1 cellular context compared by ENCODE assay signal in the genomic region with DNA sequence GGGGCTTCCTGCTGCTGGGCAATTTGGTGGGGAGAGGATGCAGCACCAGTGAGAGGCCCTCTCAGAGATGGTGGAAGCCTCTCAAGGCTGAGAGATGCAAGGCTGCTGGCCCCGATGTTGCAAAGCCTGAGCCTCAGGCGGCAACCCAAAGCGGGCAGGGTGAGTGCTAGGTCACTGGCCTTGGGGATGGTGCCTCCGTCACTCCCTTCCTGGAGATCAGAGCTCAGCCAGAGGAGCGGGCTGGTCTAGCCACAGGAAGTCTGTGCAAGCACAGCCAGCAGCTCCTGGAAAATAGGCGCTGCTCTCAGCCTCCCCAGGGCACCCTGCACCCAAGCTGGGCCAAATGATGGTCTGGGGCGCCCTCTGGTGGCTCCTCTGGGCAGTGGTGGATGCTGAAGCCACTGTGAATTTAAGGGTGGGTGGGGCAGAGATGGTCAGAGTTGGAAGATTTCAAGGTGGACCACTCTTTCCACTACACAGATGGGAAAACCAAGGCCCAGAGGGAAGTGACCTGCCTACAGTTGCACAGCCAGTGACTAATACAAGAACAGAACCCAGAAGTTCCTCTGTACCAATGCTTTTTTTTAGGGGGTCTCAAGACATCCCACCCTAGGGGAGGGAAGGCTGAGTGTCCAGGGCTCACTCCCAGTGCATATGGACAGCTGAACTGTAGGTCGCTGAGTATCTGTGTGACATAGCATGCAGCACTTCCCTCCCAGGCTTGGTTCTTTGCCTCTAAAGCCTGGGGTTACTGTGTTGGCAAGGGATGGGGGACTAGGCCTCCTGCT.
TF ChIP-seq lines count a peak whose summit lies in the region.

No MANE protein-coding gene starts in this region.

TF ChIP-seq in K562, 482 proteins besides CTCF, POLR2A, EP300 and RAD21 (continued from another document and continues in another):
- TF ChIP-seq, protein P1, sequence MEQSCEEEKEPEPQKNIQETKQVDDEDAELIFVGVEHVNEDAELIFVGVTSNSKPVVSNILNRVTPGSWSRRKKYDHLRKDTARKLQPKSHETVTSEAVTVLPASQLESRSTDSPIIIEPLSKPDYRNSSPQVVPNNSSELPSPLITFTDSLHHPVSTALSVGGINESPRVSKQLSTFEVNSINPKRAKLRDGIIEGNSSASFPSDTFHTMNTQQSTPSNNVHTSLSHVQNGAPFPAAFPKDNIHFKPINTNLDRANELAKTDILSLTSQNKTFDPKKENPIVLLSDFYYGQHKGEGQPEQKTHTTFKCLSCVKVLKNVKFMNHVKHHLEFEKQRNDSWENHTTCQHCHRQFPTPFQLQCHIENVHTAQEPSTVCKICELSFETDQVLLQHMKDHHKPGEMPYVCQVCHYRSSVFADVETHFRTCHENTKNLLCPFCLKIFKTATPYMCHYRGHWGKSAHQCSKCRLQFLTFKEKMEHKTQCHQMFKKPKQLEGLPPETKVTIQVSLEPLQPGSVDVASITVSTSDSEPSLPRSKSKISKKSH (CRISPR knock-in tag; IDR thresholded peaks at IDR 0.05) = no peak
- peak; percentile 73; the same call in 1 of the 2 replicates for TF ChIP-seq RB1 (IDR thresholded peaks at IDR 0.05; ENCODE audit: low read depth)
- TF ChIP-seq CREB1 (IDR thresholded peaks at IDR 0.05) = no peak
- TF ChIP-seq CREB1 (CRISPR knock-in tag; IDR thresholded peaks at IDR 0.05) = no peak
- TF ChIP-seq, protein P2, sequence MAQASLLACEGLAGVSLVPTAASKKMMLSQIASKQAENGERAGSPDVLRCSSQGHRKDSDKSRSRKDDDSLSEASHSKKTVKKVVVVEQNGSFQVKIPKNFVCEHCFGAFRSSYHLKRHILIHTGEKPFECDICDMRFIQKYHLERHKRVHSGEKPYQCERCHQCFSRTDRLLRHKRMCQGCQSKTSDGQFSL (CRISPR knock-in tag; IDR thresholded peaks at IDR 0.05) = peak; percentile 17; the same call in 1 of the 2 replicates
- TF ChIP-seq, protein P2 (tag; IDR thresholded peaks at IDR 0.05) = no peak
- TF ChIP-seq TBL1XR1 (IDR thresholded peaks at IDR 0.05; ENCODE audit: low read length in 2 of 2) = 0 out of 4 replicates have a peak, but pooled peaks of 1 of the 2 experiments have one; percentile 51
- TF ChIP-seq PHF21A (IDR thresholded peaks at IDR 0.05; ENCODE audit: borderline replicate concordance, low read depth) = no peak
- TF ChIP-seq, protein P3, sequence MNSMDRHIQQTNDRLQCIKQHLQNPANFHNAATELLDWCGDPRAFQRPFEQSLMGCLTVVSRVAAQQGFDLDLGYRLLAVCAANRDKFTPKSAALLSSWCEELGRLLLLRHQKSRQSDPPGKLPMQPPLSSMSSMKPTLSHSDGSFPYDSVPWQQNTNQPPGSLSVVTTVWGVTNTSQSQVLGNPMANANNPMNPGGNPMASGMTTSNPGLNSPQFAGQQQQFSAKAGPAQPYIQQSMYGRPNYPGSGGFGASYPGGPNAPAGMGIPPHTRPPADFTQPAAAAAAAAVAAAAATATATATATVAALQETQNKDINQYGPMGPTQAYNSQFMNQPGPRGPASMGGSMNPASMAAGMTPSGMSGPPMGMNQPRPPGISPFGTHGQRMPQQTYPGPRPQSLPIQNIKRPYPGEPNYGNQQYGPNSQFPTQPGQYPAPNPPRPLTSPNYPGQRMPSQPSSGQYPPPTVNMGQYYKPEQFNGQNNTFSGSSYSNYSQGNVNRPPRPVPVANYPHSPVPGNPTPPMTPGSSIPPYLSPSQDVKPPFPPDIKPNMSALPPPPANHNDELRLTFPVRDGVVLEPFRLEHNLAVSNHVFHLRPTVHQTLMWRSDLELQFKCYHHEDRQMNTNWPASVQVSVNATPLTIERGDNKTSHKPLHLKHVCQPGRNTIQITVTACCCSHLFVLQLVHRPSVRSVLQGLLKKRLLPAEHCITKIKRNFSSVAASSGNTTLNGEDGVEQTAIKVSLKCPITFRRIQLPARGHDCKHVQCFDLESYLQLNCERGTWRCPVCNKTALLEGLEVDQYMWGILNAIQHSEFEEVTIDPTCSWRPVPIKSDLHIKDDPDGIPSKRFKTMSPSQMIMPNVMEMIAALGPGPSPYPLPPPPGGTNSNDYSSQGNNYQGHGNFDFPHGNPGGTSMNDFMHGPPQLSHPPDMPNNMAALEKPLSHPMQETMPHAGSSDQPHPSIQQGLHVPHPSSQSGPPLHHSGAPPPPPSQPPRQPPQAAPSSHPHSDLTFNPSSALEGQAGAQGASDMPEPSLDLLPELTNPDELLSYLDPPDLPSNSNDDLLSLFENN (IDR thresholded peaks at IDR 0.05; ENCODE audit: low read depth in 2 of 2, low read length in 2 of 2) = peak in 1 of 2 experiments; percentile 46; a peak in 1 of 4 replicates
- TF ChIP-seq BHLHE40 (IDR thresholded peaks at IDR 0.05; ENCODE audit: low read length) = peak; percentile 34; the same call in 1 of the 2 replicates
- TF ChIP-seq TCF3 (CRISPR knock-in tag; IDR thresholded peaks at IDR 0.05) = peak; percentile 37
- TF ChIP-seq CC2D1A (IDR thresholded peaks at IDR 0.05) = peak; percentile 91
- TF ChIP-seq MYNN (IDR thresholded peaks at IDR 0.05) = 0 out of 2 replicates have a peak, but pooled peaks have one; percentile 69
- TF ChIP-seq MYNN (CRISPR knock-in tag; IDR thresholded peaks at IDR 0.05) = no peak
- TF ChIP-seq FUS (optimal IDR thresholded peaks at IDR 0.05; ENCODE audit: low read depth, low read length) = no peak
- peak; percentile 66 for TF ChIP-seq SP1 (CRISPR knock-in tag; IDR thresholded peaks at IDR 0.05)
- TF ChIP-seq KLF16 (IDR thresholded peaks at IDR 0.05) = 0 out of 2 replicates have a peak, but pooled peaks have one; percentile 39
- TF ChIP-seq ATF1 (CRISPR knock-in tag; IDR thresholded peaks at IDR 0.05) = no peak
- TF ChIP-seq ATF1 (tag; IDR thresholded peaks at IDR 0.05) = 0 out of 2 replicates have a peak, but pooled peaks have one; percentile 10
- no peak for TF ChIP-seq PHF8 (IDR thresholded peaks at IDR 0.05; ENCODE audit: borderline replicate concordance, low read length)
- TF ChIP-seq, protein P4, sequence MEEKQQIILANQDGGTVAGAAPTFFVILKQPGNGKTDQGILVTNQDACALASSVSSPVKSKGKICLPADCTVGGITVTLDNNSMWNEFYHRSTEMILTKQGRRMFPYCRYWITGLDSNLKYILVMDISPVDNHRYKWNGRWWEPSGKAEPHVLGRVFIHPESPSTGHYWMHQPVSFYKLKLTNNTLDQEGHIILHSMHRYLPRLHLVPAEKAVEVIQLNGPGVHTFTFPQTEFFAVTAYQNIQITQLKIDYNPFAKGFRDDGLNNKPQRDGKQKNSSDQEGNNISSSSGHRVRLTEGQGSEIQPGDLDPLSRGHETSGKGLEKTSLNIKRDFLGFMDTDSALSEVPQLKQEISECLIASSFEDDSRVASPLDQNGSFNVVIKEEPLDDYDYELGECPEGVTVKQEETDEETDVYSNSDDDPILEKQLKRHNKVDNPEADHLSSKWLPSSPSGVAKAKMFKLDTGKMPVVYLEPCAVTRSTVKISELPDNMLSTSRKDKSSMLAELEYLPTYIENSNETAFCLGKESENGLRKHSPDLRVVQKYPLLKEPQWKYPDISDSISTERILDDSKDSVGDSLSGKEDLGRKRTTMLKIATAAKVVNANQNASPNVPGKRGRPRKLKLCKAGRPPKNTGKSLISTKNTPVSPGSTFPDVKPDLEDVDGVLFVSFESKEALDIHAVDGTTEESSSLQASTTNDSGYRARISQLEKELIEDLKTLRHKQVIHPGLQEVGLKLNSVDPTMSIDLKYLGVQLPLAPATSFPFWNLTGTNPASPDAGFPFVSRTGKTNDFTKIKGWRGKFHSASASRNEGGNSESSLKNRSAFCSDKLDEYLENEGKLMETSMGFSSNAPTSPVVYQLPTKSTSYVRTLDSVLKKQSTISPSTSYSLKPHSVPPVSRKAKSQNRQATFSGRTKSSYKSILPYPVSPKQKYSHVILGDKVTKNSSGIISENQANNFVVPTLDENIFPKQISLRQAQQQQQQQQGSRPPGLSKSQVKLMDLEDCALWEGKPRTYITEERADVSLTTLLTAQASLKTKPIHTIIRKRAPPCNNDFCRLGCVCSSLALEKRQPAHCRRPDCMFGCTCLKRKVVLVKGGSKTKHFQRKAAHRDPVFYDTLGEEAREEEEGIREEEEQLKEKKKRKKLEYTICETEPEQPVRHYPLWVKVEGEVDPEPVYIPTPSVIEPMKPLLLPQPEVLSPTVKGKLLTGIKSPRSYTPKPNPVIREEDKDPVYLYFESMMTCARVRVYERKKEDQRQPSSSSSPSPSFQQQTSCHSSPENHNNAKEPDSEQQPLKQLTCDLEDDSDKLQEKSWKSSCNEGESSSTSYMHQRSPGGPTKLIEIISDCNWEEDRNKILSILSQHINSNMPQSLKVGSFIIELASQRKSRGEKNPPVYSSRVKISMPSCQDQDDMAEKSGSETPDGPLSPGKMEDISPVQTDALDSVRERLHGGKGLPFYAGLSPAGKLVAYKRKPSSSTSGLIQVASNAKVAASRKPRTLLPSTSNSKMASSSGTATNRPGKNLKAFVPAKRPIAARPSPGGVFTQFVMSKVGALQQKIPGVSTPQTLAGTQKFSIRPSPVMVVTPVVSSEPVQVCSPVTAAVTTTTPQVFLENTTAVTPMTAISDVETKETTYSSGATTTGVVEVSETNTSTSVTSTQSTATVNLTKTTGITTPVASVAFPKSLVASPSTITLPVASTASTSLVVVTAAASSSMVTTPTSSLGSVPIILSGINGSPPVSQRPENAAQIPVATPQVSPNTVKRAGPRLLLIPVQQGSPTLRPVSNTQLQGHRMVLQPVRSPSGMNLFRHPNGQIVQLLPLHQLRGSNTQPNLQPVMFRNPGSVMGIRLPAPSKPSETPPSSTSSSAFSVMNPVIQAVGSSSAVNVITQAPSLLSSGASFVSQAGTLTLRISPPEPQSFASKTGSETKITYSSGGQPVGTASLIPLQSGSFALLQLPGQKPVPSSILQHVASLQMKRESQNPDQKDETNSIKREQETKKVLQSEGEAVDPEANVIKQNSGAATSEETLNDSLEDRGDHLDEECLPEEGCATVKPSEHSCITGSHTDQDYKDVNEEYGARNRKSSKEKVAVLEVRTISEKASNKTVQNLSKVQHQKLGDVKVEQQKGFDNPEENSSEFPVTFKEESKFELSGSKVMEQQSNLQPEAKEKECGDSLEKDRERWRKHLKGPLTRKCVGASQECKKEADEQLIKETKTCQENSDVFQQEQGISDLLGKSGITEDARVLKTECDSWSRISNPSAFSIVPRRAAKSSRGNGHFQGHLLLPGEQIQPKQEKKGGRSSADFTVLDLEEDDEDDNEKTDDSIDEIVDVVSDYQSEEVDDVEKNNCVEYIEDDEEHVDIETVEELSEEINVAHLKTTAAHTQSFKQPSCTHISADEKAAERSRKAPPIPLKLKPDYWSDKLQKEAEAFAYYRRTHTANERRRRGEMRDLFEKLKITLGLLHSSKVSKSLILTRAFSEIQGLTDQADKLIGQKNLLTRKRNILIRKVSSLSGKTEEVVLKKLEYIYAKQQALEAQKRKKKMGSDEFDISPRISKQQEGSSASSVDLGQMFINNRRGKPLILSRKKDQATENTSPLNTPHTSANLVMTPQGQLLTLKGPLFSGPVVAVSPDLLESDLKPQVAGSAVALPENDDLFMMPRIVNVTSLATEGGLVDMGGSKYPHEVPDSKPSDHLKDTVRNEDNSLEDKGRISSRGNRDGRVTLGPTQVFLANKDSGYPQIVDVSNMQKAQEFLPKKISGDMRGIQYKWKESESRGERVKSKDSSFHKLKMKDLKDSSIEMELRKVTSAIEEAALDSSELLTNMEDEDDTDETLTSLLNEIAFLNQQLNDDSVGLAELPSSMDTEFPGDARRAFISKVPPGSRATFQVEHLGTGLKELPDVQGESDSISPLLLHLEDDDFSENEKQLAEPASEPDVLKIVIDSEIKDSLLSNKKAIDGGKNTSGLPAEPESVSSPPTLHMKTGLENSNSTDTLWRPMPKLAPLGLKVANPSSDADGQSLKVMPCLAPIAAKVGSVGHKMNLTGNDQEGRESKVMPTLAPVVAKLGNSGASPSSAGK (IDR thresholded peaks at IDR 0.05) = no peak
- no peak for TF ChIP-seq ZNF354B (CRISPR knock-in tag; IDR thresholded peaks at IDR 0.05)
- TF ChIP-seq MTA2 (IDR thresholded peaks at IDR 0.05; ENCODE audit: low read depth) = no peak
- peak; percentile 80 to 92; a peak in 3 of 4 replicates for TF ChIP-seq MAZ (CRISPR knock-in tag; conservative IDR thresholded peaks at IDR 0.05 in 1 of 2, IDR thresholded peaks at IDR 0.05 in 1 of 2)
- peak; percentile 42; the same call in 1 of the 2 replicates for TF ChIP-seq ZNF24 (IDR thresholded peaks at IDR 0.05)
- TF ChIP-seq HCFC1 (IDR thresholded peaks at IDR 0.05; ENCODE audit: low read depth, low read length) = 0 out of 2 replicates have a peak, but pooled peaks have one; percentile 26
- no peak for TF ChIP-seq TOE1 (IDR thresholded peaks at IDR 0.05; ENCODE audit: borderline replicate concordance)
- TF ChIP-seq TOE1 (CRISPR knock-in tag; IDR thresholded peaks at IDR 0.05; ENCODE audit: borderline replicate concordance, low read depth) = no peak
- TF ChIP-seq ETV6 (IDR thresholded peaks at IDR 0.05; ENCODE audit: borderline replicate concordance in 1 of 2, low read depth in 2 of 2, low read length in 1 of 2) = no peak
- peak; percentile 50; the same call in 1 of the 2 replicates for TF ChIP-seq ETV6 (CRISPR knock-in tag; IDR thresholded peaks at IDR 0.05; ENCODE audit: borderline replicate concordance)
- 0 out of 2 replicates have a peak, but pooled peaks have one; percentile 39 for TF ChIP-seq HDGF (IDR thresholded peaks at IDR 0.05)
- TF ChIP-seq, protein P5, sequence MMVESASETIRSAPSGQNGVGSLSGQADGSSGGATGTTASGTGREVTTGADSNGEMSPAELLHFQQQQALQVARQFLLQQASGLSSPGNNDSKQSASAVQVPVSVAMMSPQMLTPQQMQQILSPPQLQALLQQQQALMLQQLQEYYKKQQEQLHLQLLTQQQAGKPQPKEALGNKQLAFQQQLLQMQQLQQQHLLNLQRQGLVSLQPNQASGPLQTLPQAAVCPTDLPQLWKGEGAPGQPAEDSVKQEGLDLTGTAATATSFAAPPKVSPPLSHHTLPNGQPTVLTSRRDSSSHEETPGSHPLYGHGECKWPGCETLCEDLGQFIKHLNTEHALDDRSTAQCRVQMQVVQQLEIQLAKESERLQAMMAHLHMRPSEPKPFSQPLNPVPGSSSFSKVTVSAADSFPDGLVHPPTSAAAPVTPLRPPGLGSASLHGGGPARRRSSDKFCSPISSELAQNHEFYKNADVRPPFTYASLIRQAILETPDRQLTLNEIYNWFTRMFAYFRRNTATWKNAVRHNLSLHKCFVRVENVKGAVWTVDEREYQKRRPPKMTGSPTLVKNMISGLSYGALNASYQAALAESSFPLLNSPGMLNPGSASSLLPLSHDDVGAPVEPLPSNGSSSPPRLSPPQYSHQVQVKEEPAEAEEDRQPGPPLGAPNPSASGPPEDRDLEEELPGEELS (CRISPR knock-in tag; IDR thresholded peaks at IDR 0.05; ENCODE audit: borderline replicate concordance) = 0 out of 2 replicates have a peak, but pooled peaks have one; percentile 45
- TF ChIP-seq ETV5 (CRISPR knock-in tag; IDR thresholded peaks at IDR 0.05; ENCODE audit: low read depth) = peak; percentile 69
- TF ChIP-seq NEUROD1 (IDR thresholded peaks at IDR 0.05; ENCODE audit: borderline replicate concordance, low read depth, low read length, partially characterized antibody) = peak; percentile 59
- TF ChIP-seq NFIC (IDR thresholded peaks at IDR 0.05) = no peak
- no peak for TF ChIP-seq ZNF133 (CRISPR knock-in tag; IDR thresholded peaks at IDR 0.05)
- TF ChIP-seq CTBP1 (IDR thresholded peaks at IDR 0.05; ENCODE audit: borderline replicate concordance) = peak; percentile 67; the same call in 1 of the 2 replicates
- TF ChIP-seq TBP (optimal IDR thresholded peaks at IDR 0.05; ENCODE audit: low read depth, low read length) = peak; percentile 21
- no peak for TF ChIP-seq HOXB6 (CRISPR knock-in tag; IDR thresholded peaks at IDR 0.05; ENCODE audit: borderline replicate concordance)
